ENCODE assay signal across 1 cellular context in genomic region chr16:75116911-75117245, GRCh38.
TF ChIP-seq lines count a peak whose summit lies in the region.

No MANE protein-coding gene starts in this region.

TF ChIP-seq in GM23338, 12 proteins besides CTCF, POLR2A, EP300 and RAD21 (continued from another document):
- TF ChIP-seq ZNF462 (CRISPR knock-in tag; IDR thresholded peaks at IDR 0.05): no peak
- no peak for TF ChIP-seq STAT1 (IDR thresholded peaks at IDR 0.05; ENCODE audit: unreplicated experiment)
- TF ChIP-seq EZH2 (IDR thresholded peaks at IDR 0.05; ENCODE audit: low read depth, unreplicated experiment): no peak
- no peak for TF ChIP-seq ZNF114 (CRISPR knock-in tag; IDR thresholded peaks at IDR 0.05)
